ENCODE assay signal across 8 cellular contexts in the genomic region with DNA sequence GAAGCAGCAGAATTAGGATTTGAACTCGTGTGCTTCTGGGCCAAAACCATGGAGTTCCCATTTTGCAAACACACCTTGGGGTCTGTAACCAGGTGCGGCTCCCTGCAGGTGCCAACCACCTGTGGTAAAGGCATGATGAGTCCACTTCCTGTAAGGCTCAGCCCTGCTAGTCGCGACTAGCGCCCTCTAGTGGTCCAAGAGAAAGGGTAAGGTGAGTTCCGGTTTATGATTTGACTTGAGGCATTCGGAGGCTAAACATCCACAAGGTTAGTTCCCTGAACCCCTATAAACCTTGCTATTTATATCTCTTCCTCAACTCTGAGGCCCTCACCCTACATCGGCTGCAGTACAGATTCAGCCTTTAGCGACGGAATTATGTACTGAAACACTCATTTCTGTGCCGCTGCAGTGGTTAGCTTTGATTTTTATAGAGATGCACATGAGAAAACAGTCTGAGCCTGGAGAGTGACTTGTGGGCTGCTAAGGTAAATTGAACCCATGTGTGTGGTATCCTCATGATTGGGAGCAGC.
DNase-seq lines count a peak whose midpoint lies in the region; ATAC-seq and TF ChIP-seq lines count a peak whose summit lies in the region.

No MANE protein-coding gene starts in this region.

- WGBS in spleen, 5 donors, result 55 to 68% (median 58%) methylated on average over 11 of the region's 11 CpGs

- TF ChIP-seq CTCF in OCI-LY1 (IDR thresholded peaks at IDR 0.05; ENCODE audit: low read length), result peak; percentile 86
- peak; percentile 12 to 75 (median 54) for TF ChIP-seq CTCF in spleen (IDR thresholded peaks at IDR 0.05 in 8 of 11, conservative IDR thresholded peaks at IDR 0.05 in 3 of 11)

- H3K9ac ChIP-seq in OCI-LY1 (ENCODE audit: low read length), result no peak overlapping the region

- no peaks in the 10 kb centered on the region for H3K9me3 Mint-ChIP-seq in CD8-positive, alpha-beta memory T cell
- no peaks in the 10 kb centered on the region for H3K9me3 Mint-ChIP-seq in activated T-cell treated with anti-CD3 and anti-CD28 coated beads, Interleukin-2, amount 50 U/mL, for 72 hours

- intact Hi-C loops in Right ventricle myocardium inferior (cut with DNase I), result loop anchor here (5.0 kb wide), 1 partner anchor 173 kb away; a partner anchor contains a TSS
- intact Hi-C loops in spleen (cut with DNase I; ENCODE audit: low total_unique reads), result no loop called here

- no peaks in the 10 kb centered on the region for H3K36me3 Mint-ChIP-seq in CD8-positive, alpha-beta memory T cell
- H3K36me3 Mint-ChIP-seq in activated T-cell treated with anti-CD3 and anti-CD28 coated beads, Interleukin-2, amount 50 U/mL, for 72 hours (ENCODE audit: insufficient read depth in 2 of 2), result no peaks in the 10 kb centered on the region

- CTCF ChIA-PET in CD8-positive, alpha-beta memory T cell (lab: Charles Lee), result interaction anchor here (0.9 to 2.8 kb wide), 5 partner anchors 8 to 262 kb away, joined by 3 to 13 read pairs (median 7); a partner anchor contains a TSS

- H4K20me1 ChIP-seq in OCI-LY1 (ENCODE audit: insufficient read depth, low read length), result no peaks in the 10 kb centered on the region

- ATAC-seq in GM19328 (IDR thresholded peaks at IDR 0.05; ENCODE audit: unreplicated experiment), result peak; percentile 93
- ATAC-seq in HG03354 (IDR thresholded peaks at IDR 0.05; ENCODE audit: poor library complexity, severe bottlenecking, unreplicated experiment), result peak; percentile 96
- ATAC-seq in activated T-cell treated with anti-CD3 and anti-CD28 coated beads, Interleukin-2, amount 50 U/mL, for 72 hours (replicated peaks in 1 of 2), result peak; percentile 89 to 91
- ATAC-seq in Right ventricle myocardium inferior, result no peak

- H3K79me2 ChIP-seq in OCI-LY1 (ENCODE audit: insufficient read depth, low read length), result no peaks in the 10 kb centered on the region

- peak overlapping the region in 5 of 8 donors; percentile 1 to 62 (median 26) for H3K27ac Mint-ChIP-seq in CD8-positive, alpha-beta memory T cell
- H3K27ac Mint-ChIP-seq in activated T-cell treated with anti-CD3 and anti-CD28 coated beads, Interleukin-2, amount 50 U/mL, for 72 hours, result no peak overlapping the region

- H3K4me1 Mint-ChIP-seq in CD8-positive, alpha-beta memory T cell, result peaks cover 10 to 12% (median 12%) of the 10 kb centered on the region in 3 donors
- peaks cover 16% of the 10 kb centered on the region for H3K4me1 Mint-ChIP-seq in activated T-cell treated with anti-CD3 and anti-CD28 coated beads, Interleukin-2, amount 50 U/mL, for 72 hours (ENCODE audit: low read depth)

- H3K27ac ChIP-seq in CD8-positive, alpha-beta memory T cell (ENCODE audit: low read depth, low read length), result no peak overlapping the region
- H3K27ac ChIP-seq in OCI-LY1 (ENCODE audit: low read depth, low read length, poor library complexity, severe bottlenecking) (peak overlapping the region; percentile 10), spleen (no peak overlapping the region)

- H3K4me3 Mint-ChIP-seq in CD8-positive, alpha-beta memory T cell, result peak overlapping the region in 2 of 7 donors; percentile 19 to 30
- H3K4me3 Mint-ChIP-seq in activated T-cell treated with anti-CD3 and anti-CD28 coated beads, Interleukin-2, amount 50 U/mL, for 72 hours, result no peak overlapping the region

- H3F3A ChIP-seq in OCI-LY1 (ENCODE audit: insufficient read depth, low read length), result no peaks in the 10 kb centered on the region

- TF ChIP-seq POLR2A in spleen (IDR thresholded peaks at IDR 0.05), result no peak

- no peaks in the 10 kb centered on the region for H3K27me3 Mint-ChIP-seq in CD8-positive, alpha-beta memory T cell
- no peaks in the 10 kb centered on the region for H3K27me3 Mint-ChIP-seq in activated T-cell treated with anti-CD3 and anti-CD28 coated beads, Interleukin-2, amount 50 U/mL, for 72 hours (ENCODE audit: low read depth)

- H3K4me1 ChIP-seq in CD8-positive, alpha-beta memory T cell (ENCODE audit: insufficient read depth, low read length), result peaks cover 8% of the 10 kb centered on the region
- peaks cover 27% of the 10 kb centered on the region for H3K4me1 ChIP-seq in OCI-LY1 (ENCODE audit: insufficient read depth, low read length, severe bottlenecking)
- peaks cover 0 to 6% (median 0%) of the 10 kb centered on the region in 6 donors for H3K4me1 ChIP-seq in spleen

- no peaks in the 10 kb centered on the region for H3K9me2 ChIP-seq in OCI-LY1 (ENCODE audit: low read depth, low read length)

- POLR2A ChIA-PET in CD8-positive, alpha-beta memory T cell (lab: Charles Lee), result no interaction called here

- peak; percentile 55 to 85 (median 68) for DNase-seq in CD8-positive, alpha-beta memory T cell
- DNase-seq in activated T-cell treated with anti-CD3 and anti-CD28 coated beads, Interleukin-2, amount 50 U/mL, for 72 hours, result peak; percentile 72 to 76
- DNase-seq in Right ventricle myocardium inferior (ENCODE audit: missing footprints), result peak; percentile 79
- DNase-seq in spleen, result peak; percentile 85
- DNase-seq in NCI-H187 (lab: John Stamatoyannopoulos, UW), result no peak

- no peaks in the 10 kb centered on the region for H3K36me3 ChIP-seq in CD8-positive, alpha-beta memory T cell (ENCODE audit: insufficient read depth, low read length)
- no peaks in the 10 kb centered on the region for H3K36me3 ChIP-seq in OCI-LY1 (ENCODE audit: insufficient read depth, low read length)
- no peaks in the 10 kb centered on the region for H3K36me3 ChIP-seq in spleen

- no peak overlapping the region for H2AFZ ChIP-seq in OCI-LY1 (ENCODE audit: low read length)

- H3K4me2 ChIP-seq in OCI-LY1 (ENCODE audit: low read length), result no peak overlapping the region

- no peak overlapping the region for H3K4me3 ChIP-seq in CD8-positive, alpha-beta memory T cell (ENCODE audit: low read length)
- H3K4me3 ChIP-seq in OCI-LY1 (ENCODE audit: low read depth, low read length, poor library complexity, severe bottlenecking) (no peak overlapping the region), spleen (no peak overlapping the region)

- H3K9me3 ChIP-seq in CD8-positive, alpha-beta memory T cell (ENCODE audit: low read length), result no peaks in the 10 kb centered on the region
- H3K9me3 ChIP-seq in OCI-LY1 (ENCODE audit: low read length) (no peaks in the 10 kb centered on the region), spleen (no peaks in the 10 kb centered on the region)

- no peaks in the 10 kb centered on the region for H3K27me3 ChIP-seq in CD8-positive, alpha-beta memory T cell (ENCODE audit: insufficient read depth, low read length, poor library complexity, severe bottlenecking)
- H3K27me3 ChIP-seq in OCI-LY1 (ENCODE audit: insufficient read depth, low read length), result no peaks in the 10 kb centered on the region
- no peaks in the 10 kb centered on the region for H3K27me3 ChIP-seq in spleen (replicated peaks in 1 of 7)

Comparison
In these comparisons a context has a peak if more than half of its experiments do, and no peak if none do; other contexts are left out.
1. DNase-seq: peak in CD8-positive, alpha-beta memory T cell (5 of 5), activated T-cell treated with anti-CD3 and anti-CD28 coated beads, Interleukin-2, amount 50 U/mL, for 72 hours (2 of 2), Right ventricle myocardium inferior (single experiment) and spleen (single experiment); none in NCI-H187 (0 of 2).